ENCODE assay signal across 8 cellular contexts in the genomic region with DNA sequence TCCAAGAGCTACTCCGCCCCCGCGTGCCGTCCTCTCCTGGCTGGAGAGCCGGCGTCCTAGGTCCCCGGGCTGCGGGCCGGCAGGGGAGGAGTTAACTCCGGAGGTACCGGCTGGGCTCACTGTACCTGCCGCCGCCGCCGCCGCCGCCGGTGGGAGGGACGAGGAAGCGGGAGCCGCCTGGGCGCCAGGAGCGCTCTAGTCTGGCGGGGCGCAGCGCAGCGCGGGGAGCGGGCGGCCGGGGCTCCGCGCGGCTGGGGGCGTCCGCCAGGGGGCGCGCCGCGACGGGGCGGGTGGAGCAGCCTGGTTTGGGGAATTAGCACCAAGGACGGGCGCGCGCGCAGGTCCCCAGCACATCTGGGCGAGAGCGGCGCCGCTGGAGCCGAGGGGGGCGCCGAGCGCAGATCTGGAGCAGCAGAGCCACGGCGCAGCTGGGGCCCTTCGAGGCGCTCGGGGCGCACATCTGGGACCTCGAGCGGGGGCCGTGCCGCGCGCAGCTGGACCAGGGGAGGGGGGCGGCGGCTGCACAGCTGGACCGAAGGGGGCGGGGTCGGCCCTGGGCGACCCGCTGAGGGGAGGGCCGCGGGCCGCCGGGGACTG. TPM values are rescaled to one million over a fixed set of nuclear protein-coding genes. Genes with fewer than 3 reads are reported as not detected.
DNase-seq lines count a peak whose midpoint lies in the region; ATAC-seq and TF ChIP-seq lines count a peak whose summit lies in the region.

TSS of gene NXPH3 (plus strand) at position 348 of the 597 bp plus-strand sequence. CDS start 349 bp downstream, outside the sequence.

- TF ChIP-seq CTCF in AG09309 (IDR thresholded peaks at IDR 0.05; ENCODE audit: control insufficient read depth, insufficient read depth, low read depth, low read length, missing control alignments) (peak; percentile 22), H9 (conservative IDR thresholded peaks at IDR 0.05) (no peak; the same call in none of the 3 replicates), vagina (IDR thresholded peaks at IDR 0.05) (peak in 2 of 3 experiments; percentile 32 to 51)

- no peak within 1 kb of the TSS for H2AFZ ChIP-seq in H9 (ENCODE audit: low read length)

- H3K23ac ChIP-seq in H9 (ENCODE audit: insufficient read length, low read depth, low read length), result no peak within 1 kb of the TSS

- no peaks in the 10 kb centered on the region for H3K79me1 ChIP-seq in H9 (ENCODE audit: insufficient read depth, low read depth, low read length, poor library complexity, severe bottlenecking)

- H3K56ac ChIP-seq in H9 (ENCODE audit: insufficient read length, low read depth, low read length), result no peak within 1 kb of the TSS

- H3K4me3 ChIP-seq in AG09309 (ENCODE audit: control insufficient read depth, low read depth, low read length) (peak within 1 kb of the TSS; percentile 89), vagina (peak within 1 kb of the TSS; percentile 75 to 80)

- no peak within 1 kb of the TSS for H3K9ac ChIP-seq in H9 (ENCODE audit: extremely low read depth, insufficient read length, low read length)

- H2BK15ac ChIP-seq in H9 (ENCODE audit: low read depth, low read length), result no peak within 1 kb of the TSS

- H2BK120ac ChIP-seq in H9 (ENCODE audit: low read depth, low read length, poor library complexity, severe bottlenecking), result no peak within 1 kb of the TSS

- H2AK5ac ChIP-seq in H9 (ENCODE audit: insufficient read length, low read length), result no peak within 1 kb of the TSS

- peaks cover 3% of the 10 kb centered on the region; the same call in 1 of the 2 replicates for H3K4me1 ChIP-seq in H9 (ENCODE audit: insufficient read depth, low read length)
- peaks cover 43% of the 10 kb centered on the region for H3K4me1 ChIP-seq in vagina

- peak within 1 kb of the TSS; percentile 88 to 96 for H3K4me3 Mint-ChIP-seq in H9

- peaks cover 3% of the 10 kb centered on the region; the same call in 1 of the 2 replicates for H3K27me3 ChIP-seq in H9 (ENCODE audit: insufficient read depth, low read length)
- H3K27me3 ChIP-seq in vagina, result no peaks in the 10 kb centered on the region

- H3K9me3 Mint-ChIP-seq in H9, result no peaks in the 10 kb centered on the region; a peak in 1 of 5 replicates

- peak within 1 kb of the TSS in 2 of 3 experiments; percentile 66 to 87; a peak in 2 of 7 replicates for H3K27ac Mint-ChIP-seq in H9

- H3K14ac ChIP-seq in H9 (ENCODE audit: insufficient read depth, low read length), result no peak within 1 kb of the TSS

- H3K4me2 ChIP-seq in H9 (ENCODE audit: insufficient read depth, insufficient read length, low read length), result peak within 1 kb of the TSS; percentile 57

- WGBS in H9 (ENCODE audit: extremely low coverage, insufficient read length, low lambda C conversion rate), result no CpG with 5 or more reads among the region's 78 CpGs

- H3K4me1 Mint-ChIP-seq in H9, result peaks cover 21 to 42% of the 10 kb centered on the region in 2 experiments

- no peak within 1 kb of the TSS for H3T11ph ChIP-seq in H9 (ENCODE audit: low read length)

- peaks cover 4% of the 10 kb centered on the region for H3K23me2 ChIP-seq in H9 (ENCODE audit: insufficient read length, low read depth, low read length, poor library complexity, severe bottlenecking)

- TF ChIP-seq POLR2A in vagina (IDR thresholded peaks at IDR 0.05), result peak in 1 of 2 donors; percentile 12

- no peak within 1 kb of the TSS for H4K8ac ChIP-seq in H9 (replicated peaks; ENCODE audit: insufficient read length, low read depth, low read length)

- H3K36me3 ChIP-seq in vagina, result no peaks in the 10 kb centered on the region

- ATAC-seq in GM18868 (IDR thresholded peaks at IDR 0.05; ENCODE audit: unreplicated experiment), result no peak

- H3K4ac ChIP-seq in H9 (ENCODE audit: low read depth, low read length), result no peak within 1 kb of the TSS

- H3K36me3 Mint-ChIP-seq in H9 (ENCODE audit: insufficient read depth in 1 of 3, low read depth in 3 of 3), result no peaks in the 10 kb centered on the region

- H4K91ac ChIP-seq in H9 (ENCODE audit: insufficient read length, low read depth, low read length), result no peak within 1 kb of the TSS

- H2BK12ac ChIP-seq in H9 (ENCODE audit: insufficient read length, low read depth, low read length), result no peak within 1 kb of the TSS

- H3K79me2 ChIP-seq in H9 (ENCODE audit: insufficient read depth, low read length), result no peaks in the 10 kb centered on the region

- H3K18ac ChIP-seq in H9 (ENCODE audit: insufficient read length, low read depth, low read length), result no peak within 1 kb of the TSS

- no peak within 1 kb of the TSS for H4K5ac ChIP-seq in H9 (ENCODE audit: insufficient read length, low read depth, low read length)

- DNase-seq in AG09309 (ENCODE audit: low read depth) (no peak), H9 (peak; percentile 94), RPMI8226 (peak; percentile 86), head of caudate nucleus (peak in 36 of 42 donors; percentile 26 to 77 (median 56)), posterior cingulate gyrus (peak; percentile 43 to 94 (median 59)), vagina (ENCODE audit: extremely low spot score in 2 of 2) (peak in 1 of 2 donors; percentile 75)
- peak in 3 of 4 experiments; percentile 30 to 55 (median 42) for DNase-seq in activated naive CD4-positive, alpha-beta T cell (lab: John Stamatoyannopoulos, UW)

- no peaks in the 10 kb centered on the region for H4K20me1 ChIP-seq in H9 (ENCODE audit: control insufficient read depth, insufficient read depth, insufficient read length)

- H3K27ac ChIP-seq in H9 (ENCODE audit: insufficient read length, low read depth, low read length) (no peak within 1 kb of the TSS), vagina (peak within 1 kb of the TSS; percentile 90)

- peaks cover 65% of the 10 kb centered on the region for H3K27me3 Mint-ChIP-seq in H9 (ENCODE audit: low read depth)

- H3K9me3 ChIP-seq in H9 (ENCODE audit: control insufficient read depth, low read depth, low read length) (no peaks in the 10 kb centered on the region), vagina (no peaks in the 10 kb centered on the region)

- intact Hi-C loops in head of caudate nucleus (cut with DNase I), result loop anchor here (5.0 kb wide), 1 partner anchor 107 kb away; no protein-coding TSS in a partner anchor
- intact Hi-C loops in posterior cingulate gyrus (cut with DNase I), result loop anchor here (5.0 kb wide), 1 partner anchor 42 kb away; no protein-coding TSS in a partner anchor
- intact Hi-C loops in vagina (cut with DNase I), result loop anchor here (10.0 kb wide), 1 partner anchor 279 kb away; no protein-coding TSS in a partner anchor

- H2BK20ac ChIP-seq in H9 (ENCODE audit: low read depth, low read length, poor library complexity, severe bottlenecking), result no peak within 1 kb of the TSS

- no peak within 1 kb of the TSS for H2BK5ac ChIP-seq in H9 (ENCODE audit: insufficient read length, low read length)

RNA-seq across cellular contexts. Expression of gene NXPH3, which starts in this region (rescaled TPM):
- total RNA-seq in H9 (2021) (1.3 and 1.7 TPM in 2 replicates), vagina (18.4 TPM)
